24 cellular contexts compared by ENCODE assay signal in the genomic region with DNA sequence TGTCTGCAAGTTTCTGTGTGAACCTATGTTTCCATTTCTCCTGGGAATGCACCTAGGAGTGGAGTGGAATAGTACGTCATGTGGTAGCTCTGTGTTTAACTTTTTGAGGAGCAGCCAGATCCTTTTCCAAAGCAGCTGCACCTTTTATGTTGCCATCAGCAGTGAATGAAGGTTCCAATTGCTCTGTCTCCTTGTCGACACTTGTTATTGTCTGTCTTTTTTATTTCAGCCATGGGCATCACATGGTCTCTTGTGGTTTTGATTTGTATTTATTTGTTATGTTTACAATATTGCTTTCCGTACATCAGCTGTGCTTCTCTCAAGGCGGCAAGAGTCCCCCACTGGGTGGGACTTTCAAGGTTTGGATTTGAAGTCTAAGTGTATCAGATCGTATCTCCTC. TPM values are rescaled to one million over a fixed set of nuclear protein-coding genes. Genes with fewer than 3 reads are reported as not detected.
A peak's percentile ranks its signal among the peaks of the same experiment; 100 is the strongest.
DNase-seq lines count a peak whose midpoint lies in the region; ATAC-seq, FAIRE-seq and TF ChIP-seq lines count a peak whose summit lies in the region.
"Had no signal": no experiment of that assay in that cellular context is flagged by ENCODE, and none has a peak within 500 bp of the region (broad histone marks: within the 10 kb centered on the region; RNA-seq: fewer than 3 reads in every experiment).

No MANE protein-coding gene starts in this region.

- BruUV-seq in HepG2 (replicated peaks; lab: Mats Ljungman, UMichigan): no TSS peak
- BruUV-seq in IMR-90 (replicated peaks; lab: Mats Ljungman, UMichigan): no TSS peak
- BruUV-seq in K562 (replicated peaks; lab: Mats Ljungman, UMichigan): no TSS peak

- FAIRE-seq in HepG2 (lab: Jason Lieb, UNC) (no peak), K562 (lab: Jason Lieb, UNC) (no peak)
- FAIRE-seq: A204.1, D721Med, G401.6, GM12891, GM19239 had no signal

- H3K79me2 ChIP-seq in HepG2 (ENCODE audit: insufficient read depth, low read length) (no peaks in the 10 kb centered on the region), K562 (ENCODE audit: control insufficient read depth, insufficient read depth, low read length) (no peaks in the 10 kb centered on the region)

- peaks cover 23% of the 10 kb centered on the region for H3K9me1 ChIP-seq in IMR-90 (ENCODE audit: insufficient read depth, low read length)
- no peaks in the 10 kb centered on the region for H3K9me1 ChIP-seq in K562 (ENCODE audit: control insufficient read depth, insufficient read depth, low read length)

- 30% methylated on average over 5 of the region's 5 CpGs for WGBS in HepG2 (ENCODE audit: low lambda C conversion rate)
- WGBS in right lobe of liver (ENCODE audit: insufficient coverage, low coverage, low lambda C conversion rate, missing lambda C conversion rate): 84% methylated on average over 5 of the region's 5 CpGs
- 86% methylated on average over 1 of the region's 5 CpGs; no CpG with 5 or more reads in 1 of the 2 experiments for whole genome bisulfite sequencing in IMR-90 (ENCODE audit: extremely low coverage in 2 of 2, insufficient read length in 1 of 2), 2 experiments
- 13% methylated on average over 5 of the region's 5 CpGs for WGBS in K562 (ENCODE audit: insufficient coverage, low coverage, missing lambda C conversion rate)

- no peak for TF ChIP-seq RAD21 in HepG2 (CRISPR knock-in tag; IDR thresholded peaks at IDR 0.05)
- no peak for TF ChIP-seq RAD21 in IMR-90 (IDR thresholded peaks at IDR 0.05; ENCODE audit: low read length)
- TF ChIP-seq RAD21 in K562 (CRISPR knock-in tag; conservative IDR thresholded peaks at IDR 0.05 in 1 of 2, IDR thresholded peaks at IDR 0.05 in 1 of 2): no peak

- no peak overlapping the region for H2AK9ac ChIP-seq in IMR-90 (replicated peaks; ENCODE audit: low read depth, low read length, poor library complexity)

- no peak for TF ChIP-seq EP300 in HepG2 (IDR thresholded peaks at IDR 0.05; ENCODE audit: low read depth in 2 of 2, low read length in 2 of 2)
- TF ChIP-seq EP300 in HepG2 (CRISPR knock-in tag; IDR thresholded peaks at IDR 0.05; ENCODE audit: borderline replicate concordance): no peak
- no peak for TF ChIP-seq EP300 in K562 (IDR thresholded peaks at IDR 0.05; ENCODE audit: low read length)

- H2BK5ac ChIP-seq in IMR-90 (ENCODE audit: low read depth, low read length, poor library complexity, severe bottlenecking): no peak overlapping the region

- in situ Hi-C loops in HepG2 (cut with HindIII; ENCODE audit: extremely low pct_ligation_motif_present, low pct_unique_long_range_greater_than_20kb): no loop called here
- in situ Hi-C loops in IMR-90 (cut with MboI; ENCODE audit: low sequenced_read_pairs): no loop called here
- in situ Hi-C loops in K562 (cut with MboI): no loop called here

- H3K4me3 ChIP-seq in HepG2 (replicated peaks in 1 of 3; ENCODE audit: insufficient read depth in 1 of 3, low read depth in 2 of 3, low read length in 3 of 3) (no peak overlapping the region), right lobe of liver (no peak overlapping the region), IMR-90 (ENCODE audit: insufficient read depth, low read depth, low read length) (no peak overlapping the region), K562 (no peak overlapping the region), lower lobe of right lung (no peak overlapping the region)
- H3K4me3 ChIP-seq: BLaER1 treated with 17β-estradiol and CSF1 and Interleukin-3, amounts not matched to agents 10 nM and 100 nM had no signal

- H3K4ac ChIP-seq in IMR-90 (ENCODE audit: low read depth, low read length): 0 out of 2 replicates have a peak overlapping the region, but pooled peaks have one; percentile 85

- peak overlapping the region; percentile 71; the same call in 1 of the 2 replicates for H2AK5ac ChIP-seq in IMR-90 (ENCODE audit: low read depth, low read length)

- peak overlapping the region; percentile 54; the same call in 1 of the 3 replicates for H2BK15ac ChIP-seq in IMR-90 (ENCODE audit: low read depth, low read length)

- H3K4me2 ChIP-seq in HepG2 (ENCODE audit: low read depth, low read length): no peak overlapping the region
- H3K4me2 ChIP-seq in IMR-90 (ENCODE audit: low read depth, low read length): no peak overlapping the region
- no peak overlapping the region for H3K4me2 ChIP-seq in K562 (ENCODE audit: insufficient read depth, low read length)
- H3K4me2 ChIP-seq: BLaER1 treated with 17β-estradiol and CSF1 and Interleukin-3, amounts not matched to agents 10 nM and 100 nM had no signal

- H3K27ac ChIP-seq in HepG2 (ENCODE audit: extremely low read length, insufficient read depth, low read length) (no peak overlapping the region), right lobe of liver (no peak overlapping the region), IMR-90 (ENCODE audit: insufficient read depth, low read length) (no peak overlapping the region), K562 (ENCODE audit: extremely low read depth, low read depth, low read length) (no peak overlapping the region), lower lobe of right lung (no peak overlapping the region)
- H3K27ac ChIP-seq: BLaER1 treated with 17β-estradiol and CSF1 and Interleukin-3, amounts not matched to agents 10 nM and 100 nM; C4-2B had no signal

- no peak overlapping the region for H2BK20ac ChIP-seq in IMR-90 (ENCODE audit: low read depth, low read length)

- ATAC-seq in HepG2: no peak
- ATAC-seq in right lobe of liver: no peak
- ATAC-seq in IMR-90 (ENCODE audit: low read depth): no peak
- no peak for ATAC-seq in K562
- ATAC-seq in lower lobe of right lung: no peak
- ATAC-seq: CD8-positive, alpha-beta T cell had no signal

- H3K27me3 Mint-ChIP-seq in osteocyte (ENCODE audit: unreplicated experiment): no peaks in the 10 kb centered on the region

- no peak overlapping the region for H3K18ac ChIP-seq in IMR-90 (ENCODE audit: low read depth, low read length)

- H4K8ac ChIP-seq in IMR-90 (ENCODE audit: low read depth in 2 of 2, low read length in 2 of 2): no peak overlapping the region

- H3K56ac ChIP-seq in IMR-90 (ENCODE audit: extremely low read depth, insufficient read depth, low read length): no peak overlapping the region

- DNase-seq in HepG2 (ENCODE audit: low spot score): no peak
- DNase-seq in right lobe of liver: no peak
- no peak for DNase-seq in IMR-90
- DNase-seq in K562 (ENCODE audit: extremely low read depth in 1 of 4, low spot score in 3 of 4): no peak
- no peak for DNase-seq in osteocyte (ENCODE audit: extremely low spot score, unreplicated experiment)
- no peak for DNase-seq in nucleus accumbens (lab: John Stamatoyannopoulos, UW)
- DNase-seq in lower lobe of right lung: no peak
- DNase-seq in NCI-H2227 (lab: John Stamatoyannopoulos, UW; ENCODE audit: unreplicated experiment): no peak
- DNase-seq: 8988T; AML-193; Caco-2; Calu3; CD4-positive, alpha-beta T cell; CD8-positive, alpha-beta T cell; DMS79 treated with DMSO at 0.1 percent for 48 hours; GF-D8 had no signal

- TF ChIP-seq POLR2A in HepG2 (IDR thresholded peaks at IDR 0.05; ENCODE audit: insufficient read depth in 1 of 2, low read depth in 2 of 2, low read length in 2 of 2) (no peak), right lobe of liver (IDR thresholded peaks at IDR 0.05) (no peak), IMR-90 (IDR thresholded peaks at IDR 0.05; ENCODE audit: low read depth, low read length) (no peak), K562 (conservative IDR thresholded peaks at IDR 0.05) (no peak)

- H3K9me3 Mint-ChIP-seq in osteocyte (ENCODE audit: unreplicated experiment): peaks cover 4% of the 10 kb centered on the region
- H3K9me3 Mint-ChIP-seq: CD4-positive, alpha-beta T cell had no signal

- intact Hi-C loops in HepG2 (cut with micrococcal nuclease; ENCODE audit: unreplicated experiment) (no loop called here), right lobe of liver (cut with DNase I) (no loop called here), IMR-90 (cut with micrococcal nuclease) (no loop called here), K562 (cut with micrococcal nuclease) (no loop called here), lower lobe of right lung (cut with DNase I) (no loop called here)

- H3K27me3 ChIP-seq in HepG2 (ENCODE audit: control insufficient read depth in 1 of 2, insufficient read depth in 2 of 2, low read length in 2 of 2): peaks cover 22 to 93% of the 10 kb centered on the region in 2 experiments
- H3K27me3 ChIP-seq in right lobe of liver: no peaks in the 10 kb centered on the region
- no peaks in the 10 kb centered on the region for H3K27me3 ChIP-seq in IMR-90 (ENCODE audit: control insufficient read depth, insufficient read depth, low read length)
- peaks cover 7 to 53% of the 10 kb centered on the region in 2 experiments for H3K27me3 ChIP-seq in K562 (ENCODE audit: control insufficient read depth in 2 of 2, insufficient read depth in 2 of 2, low read length in 2 of 2)
- peaks cover 10% of the 10 kb centered on the region for H3K27me3 ChIP-seq in lower lobe of right lung (ENCODE audit: low read depth)
- H3K27me3 ChIP-seq: BLaER1 treated with 17β-estradiol and CSF1 and Interleukin-3, amounts not matched to agents 10 nM and 100 nM had no signal

- H4K20me1 ChIP-seq in HepG2 (ENCODE audit: insufficient read depth, low read length) (no peaks in the 10 kb centered on the region), IMR-90 (ENCODE audit: insufficient read depth, low read length) (no peaks in the 10 kb centered on the region), K562 (replicated peaks; ENCODE audit: control insufficient read depth, insufficient read depth, low read length) (no peaks in the 10 kb centered on the region)
- H4K20me1 ChIP-seq: BLaER1 treated with 17β-estradiol and CSF1 and Interleukin-3, amounts not matched to agents 10 nM and 100 nM had no signal

- H4K5ac ChIP-seq in IMR-90 (ENCODE audit: low read depth, low read length): no peak overlapping the region

- H2AFZ ChIP-seq in HepG2 (ENCODE audit: low read length) (no peak overlapping the region), IMR-90 (replicated peaks; ENCODE audit: low read length, poor library complexity) (no peak overlapping the region), K562 (ENCODE audit: low read depth, low read length) (no peak overlapping the region)

- no peaks in the 10 kb centered on the region for H3K9me3 ChIP-seq in HepG2 (ENCODE audit: low read length)
- no peaks in the 10 kb centered on the region for H3K9me3 ChIP-seq in right lobe of liver
- no peaks in the 10 kb centered on the region for H3K9me3 ChIP-seq in IMR-90 (ENCODE audit: control insufficient read depth, insufficient read depth, low read length)
- no peaks in the 10 kb centered on the region for H3K9me3 ChIP-seq in K562 (replicated peaks; ENCODE audit: control insufficient read depth, insufficient read depth, low read depth, low read length)
- H3K9me3 ChIP-seq in lower lobe of right lung: no peaks in the 10 kb centered on the region
- H3K9me3 ChIP-seq: Caco-2 had no signal

- CTCF ChIA-PET in HepG2 (lab: Yijun Ruan, JAX; ENCODE audit: low intra/inter-chr PET ratio, low total read pairs) (no interaction called here), IMR-90 (lab: Yijun Ruan, JAX) (no interaction called here), K562 (lab: Yijun Ruan, JAX; ENCODE audit: low intra/inter-chr PET ratio) (no interaction called here)

- no peak overlapping the region for H3K9ac ChIP-seq in HepG2 (ENCODE audit: insufficient read depth, low read depth, low read length)
- H3K9ac ChIP-seq in IMR-90 (ENCODE audit: low read depth, low read length): no peak overlapping the region
- no peak overlapping the region for H3K9ac ChIP-seq in K562 (ENCODE audit: insufficient read depth in 1 of 2, low read depth in 2 of 2, low read length in 2 of 2)
- H3K9ac ChIP-seq: BLaER1 treated with 17β-estradiol and CSF1 and Interleukin-3, amounts not matched to agents 10 nM and 100 nM had no signal

- H3K23ac ChIP-seq in IMR-90 (ENCODE audit: low read depth, low read length): no peak overlapping the region

- peak overlapping the region; percentile 32 for H3K27ac Mint-ChIP-seq in osteocyte (ENCODE audit: unreplicated experiment)
- H3K27ac Mint-ChIP-seq: B cell; CD4-positive, alpha-beta T cell; CD8-positive, alpha-beta T cell had no signal

- H4K91ac ChIP-seq in IMR-90 (ENCODE audit: insufficient read depth, low read depth, low read length): peak overlapping the region; percentile 11; the same call in 1 of the 2 replicates

- peaks cover 51% of the 10 kb centered on the region for H3K4me1 Mint-ChIP-seq in osteocyte (ENCODE audit: unreplicated experiment)
- H3K4me1 Mint-ChIP-seq: B cell had no signal

- no peaks in the 10 kb centered on the region for H3K4me1 ChIP-seq in HepG2 (ENCODE audit: insufficient read depth, low read length)
- H3K4me1 ChIP-seq in right lobe of liver: no peaks in the 10 kb centered on the region
- H3K4me1 ChIP-seq in IMR-90 (ENCODE audit: control insufficient read depth, insufficient read depth, low read length): peaks cover 15% of the 10 kb centered on the region
- peaks cover 0 to 13% of the 10 kb centered on the region in 2 experiments; a peak in 3 of 5 replicates for H3K4me1 ChIP-seq in K562 (replicated peaks in 1 of 2; ENCODE audit: control insufficient read depth in 2 of 2, insufficient read depth in 2 of 2, low read length in 2 of 2)
- no peaks in the 10 kb centered on the region for H3K4me1 ChIP-seq in lower lobe of right lung
- H3K4me1 ChIP-seq: Caco-2 had no signal

- H3K79me1 ChIP-seq in IMR-90 (ENCODE audit: low read depth in 1 of 2, low read length in 2 of 2): 0 out of 4 replicates have a peak, but pooled peaks cover 0 to 3% of the 10 kb centered on the region in 2 experiments

- no peak overlapping the region for H3K14ac ChIP-seq in IMR-90 (replicated peaks; ENCODE audit: low read depth, low read length)

- H3K4me3 Mint-ChIP-seq in osteocyte (ENCODE audit: unreplicated experiment): no peak overlapping the region
- H3K4me3 Mint-ChIP-seq: B cell; CD4-positive, alpha-beta T cell; CD8-positive, alpha-beta T cell had no signal

- H3K36me3 ChIP-seq in HepG2 (replicated peaks in 1 of 2; ENCODE audit: control insufficient read depth in 1 of 2, insufficient read depth in 2 of 2, low read length in 2 of 2) (no peaks in the 10 kb centered on the region), right lobe of liver (no peaks in the 10 kb centered on the region), IMR-90 (ENCODE audit: control insufficient read depth, insufficient read depth, low read length) (no peaks in the 10 kb centered on the region), K562 (ENCODE audit: control insufficient read depth, insufficient read depth, low read length) (no peaks in the 10 kb centered on the region), lower lobe of right lung (no peaks in the 10 kb centered on the region)
- H3K36me3 ChIP-seq: BLaER1 treated with 17β-estradiol and CSF1 and Interleukin-3, amounts not matched to agents 10 nM and 100 nM had no signal

- H3K36me3 Mint-ChIP-seq in osteocyte (ENCODE audit: unreplicated experiment): no peaks in the 10 kb centered on the region
- H3K36me3 Mint-ChIP-seq: CD8-positive, alpha-beta T cell had no signal

- POLR2A ChIA-PET in HepG2 (lab: Yijun Ruan, JAX) (interaction anchor here (1.3 kb wide), 1 partner anchor 34 kb away, joined by 3 read pairs; a partner anchor contains a TSS), IMR-90 (lab: Charles Lee; ENCODE audit: unreplicated experiment) (no interaction called here), K562 (lab: Yijun Ruan, JAX) (no interaction called here)

- TF ChIP-seq CTCF in HepG2 (CRISPR knock-in tag; IDR thresholded peaks at IDR 0.05) (no peak), right lobe of liver (IDR thresholded peaks at IDR 0.05) (no peak), IMR-90 (conservative IDR thresholded peaks at IDR 0.05; ENCODE audit: low read depth, low read length) (no peak), K562 (IDR thresholded peaks at IDR 0.05 in 2 of 3, conservative IDR thresholded peaks at IDR 0.05 in 1 of 3; ENCODE audit: insufficient read depth in 2 of 3, low read depth in 1 of 3, low read length in 3 of 3) (no peak), osteocyte (IDR thresholded peaks at IDR 0.05) (no peak), lower lobe of right lung (IDR thresholded peaks at IDR 0.05) (no peak)

- H2BK120ac ChIP-seq in IMR-90 (ENCODE audit: low read depth, low read length): peak overlapping the region; percentile 89; the same call in 1 of the 2 replicates

- dilution Hi-C loops in IMR-90 (cut with HindIII; ENCODE audit: low sequenced_read_pairs, unreplicated experiment): no loop called here

RNA-seq across cellular contexts. Expression of a gene that starts 33.9 kb away (rescaled TPM):
- 28.0 and 40.5 TPM in 2 replicates for total RNA-seq in HepG2 (2016; rRNA removed; fragmentation: Illumina TruSeq; extraction: Trizol)
- 42.2 and 47.4 TPM in 2 replicates for total RNA-seq in HepG2 (2016; cell fraction: cytosol; rRNA removed; fragmentation: Illumina TruSeq; extraction: Trizol; ENCODE audit: low read depth)
- 26.0 and 32.7 TPM in 2 replicates for total RNA-seq in HepG2 (2016; cell fraction: insoluble cytoplasmic fraction; rRNA removed; fragmentation: Illumina TruSeq; extraction: Trizol)
- total RNA-seq in HepG2 (2016; cell fraction: membrane; rRNA removed; fragmentation: Illumina TruSeq; extraction: Trizol): 41.8 and 44.6 TPM in 2 replicates
- 52.2 and 59.0 TPM in 2 replicates for total RNA-seq in HepG2 (2016; cell fraction: nucleus; rRNA removed; fragmentation: Illumina TruSeq; extraction: Trizol)
- polyA plus RNA-seq in HepG2 (2011; rRNA removed): 72.7 and 79.2 TPM in 2 replicates
- 37.3 and 55.0 TPM in 2 replicates for polyA plus RNA-seq in HepG2 (2011; cell fraction: cytosol; rRNA removed)
- 168 and 204 TPM in 2 replicates for polyA plus RNA-seq in HepG2 (2011; cell fraction: nucleus; rRNA removed)
- 88.7 and 102 TPM in 2 replicates for polyA plus RNA-seq in HepG2 (2012)
- polyA plus RNA-seq in HepG2 (2016; cell fraction: cytosol; fragmentation: Illumina TruSeq; extraction: Trizol; ENCODE audit: low read depth): 6.6 and 6.7 TPM in 2 replicates
- 48.8 and 56.0 TPM in 2 replicates for polyA plus RNA-seq in HepG2 (2016; cell fraction: insoluble cytoplasmic fraction; fragmentation: Illumina TruSeq; extraction: Trizol; ENCODE audit: low read depth)
- 27.8 and 29.3 TPM in 2 replicates for polyA plus RNA-seq in HepG2 (2016; cell fraction: membrane; fragmentation: Illumina TruSeq; extraction: Trizol; ENCODE audit: low read depth)
- 245 and 266 TPM in 2 replicates for polyA plus RNA-seq in HepG2 (2016; cell fraction: nucleus; fragmentation: Illumina TruSeq; extraction: Trizol; ENCODE audit: insufficient read depth, low read depth)
- polyA minus RNA-seq in HepG2 (2011; rRNA and poly(A)+ RNA removed; ENCODE audit: low replicate concordance): 15.4 and 22.9 TPM in 2 replicates
- polyA minus RNA-seq in HepG2 (2011; cell fraction: cytosol; rRNA and poly(A)+ RNA removed): 18.4 and 26.0 TPM in 2 replicates
- 99.9 and 121 TPM in 2 replicates for polyA minus RNA-seq in HepG2 (2011; cell fraction: nucleus; rRNA and poly(A)+ RNA removed)
- 10 to 100 TPM; 18.1 to 25.3 (median 22.2) TPM for total RNA-seq in right lobe of liver
- total RNA-seq in IMR-90 (2012; rRNA removed): 26.9 and 29.4 TPM in 2 replicates
- polyA plus RNA-seq in IMR-90 (2012; rRNA removed): 48.5 and 58.2 TPM in 2 replicates
- polyA plus RNA-seq in IMR-90 (2012; cell fraction: cytosol; rRNA removed): 17.4 and 21.0 TPM in 2 replicates
- polyA plus RNA-seq in IMR-90 (2012; cell fraction: nucleus; rRNA removed; ENCODE audit: low replicate concordance): 118 and 306 TPM in 2 replicates
- total RNA-seq in K562 (2011; cell fraction: chromatin; rRNA removed; ENCODE audit: low replicate concordance): 54.3 and 76.9 TPM in 2 replicates
- 24.7 and 29.5 TPM in 2 replicates for total RNA-seq in K562 (2011; cell fraction: nucleolus; rRNA removed)
- total RNA-seq in K562 (2011; cell fraction: nucleoplasm; rRNA removed): 41.9 and 47.4 TPM in 2 replicates
- total RNA-seq in K562 (2014; rRNA removed): 11.9 and 14.7 TPM in 2 replicates
- 13.4 and 14.3 TPM in 2 replicates for total RNA-seq in K562 (2014; rRNA removed; fragmentation: Illumina TruSeq; extraction: Trizol)
- total RNA-seq in K562 (2015; rRNA removed; fragmentation: Illumina TruSeq; extraction: Trizol): 11.2 and 12.0 TPM in 2 replicates
- 26.9 and 30.2 TPM in 2 replicates for total RNA-seq in K562 (2021)
- 36.0 and 43.5 TPM in 2 replicates for polyA plus RNA-seq in K562 (2011; rRNA removed)
- polyA plus RNA-seq in K562 (2011; cell fraction: cytosol; rRNA removed): 16.2 and 29.9 TPM in 2 replicates
- polyA plus RNA-seq in K562 (2011; cell fraction: nucleus; rRNA removed): 46.7 and 52.7 TPM in 2 replicates
- polyA plus RNA-seq in K562 (2012): 31.3 and 42.9 TPM in 2 replicates
- 37.8 and 38.4 TPM in 2 replicates for polyA plus RNA-seq in K562 (2014; fragmentation: Illumina TruSeq; extraction: Trizol)
- polyA plus RNA-seq in K562 (2014; fragmentation: Nextera tagmentation; extraction: Ambion mirVana): 1 to 10 TPM; 4.4 to 4.9 TPM
- 39.5 and 45.4 TPM in 2 replicates for polyA plus RNA-seq in K562 (2014; rRNA removed)
- polyA minus RNA-seq in K562 (2011; rRNA and poly(A)+ RNA removed): 38.4 and 46.9 TPM in 2 replicates
- 11.9 and 17.3 TPM in 2 replicates for polyA minus RNA-seq in K562 (2011; cell fraction: cytosol; rRNA and poly(A)+ RNA removed)
- 16.7 and 25.8 TPM in 2 replicates for polyA minus RNA-seq in K562 (2011; cell fraction: nucleus; rRNA and poly(A)+ RNA removed)
- total RNA-seq in osteocyte: 66.9 and 67.0 TPM in 2 replicates
- 67.8 TPM for total RNA-seq in lower lobe of right lung
